Comparison of ENCODE assay signal across 1 cellular context in genomic region chr5:160399402-160400353, GRCh38.
TF ChIP-seq lines count a peak whose summit lies in the region.

Gene FAM200C, minus strand, starts transcription at chr5:160400054. Its CDS starts 4,564 bp downstream, at chr5:160395490.

TF ChIP-seq in GM12878, 131 proteins besides CTCF, POLR2A, EP300 and RAD21 (continued from another document):
- 0 out of 2 replicates have a peak, but pooled peaks have one; percentile 22 for TF ChIP-seq IRF4 (IDR thresholded peaks at IDR 0.05; ENCODE audit: low read depth, low read length)
- peak; percentile 62; the same call in 1 of the 2 replicates for TF ChIP-seq POLR2AphosphoS2 (IDR thresholded peaks at IDR 0.05; ENCODE audit: low read depth, low read length)
- TF ChIP-seq ZBTB40 (IDR thresholded peaks at IDR 0.05; ENCODE audit: borderline replicate concordance): 0 out of 2 replicates have a peak, but pooled peaks have one; percentile 14
- TF ChIP-seq TCF12 (IDR thresholded peaks at IDR 0.05; ENCODE audit: low read depth, low read length): peak; percentile 23; the same call in 1 of the 2 replicates
- TF ChIP-seq CEBPB (IDR thresholded peaks at IDR 0.05; ENCODE audit: borderline replicate concordance in 1 of 2, low read depth in 2 of 2, low read length in 2 of 2): no peak
- 0 out of 2 replicates have a peak, but pooled peaks have one; percentile 68 for TF ChIP-seq STAT1 (conservative IDR thresholded peaks at IDR 0.05)
- no peak for TF ChIP-seq NFIC (IDR thresholded peaks at IDR 0.05; ENCODE audit: low read depth, low read length)
- TF ChIP-seq, protein P1, sequence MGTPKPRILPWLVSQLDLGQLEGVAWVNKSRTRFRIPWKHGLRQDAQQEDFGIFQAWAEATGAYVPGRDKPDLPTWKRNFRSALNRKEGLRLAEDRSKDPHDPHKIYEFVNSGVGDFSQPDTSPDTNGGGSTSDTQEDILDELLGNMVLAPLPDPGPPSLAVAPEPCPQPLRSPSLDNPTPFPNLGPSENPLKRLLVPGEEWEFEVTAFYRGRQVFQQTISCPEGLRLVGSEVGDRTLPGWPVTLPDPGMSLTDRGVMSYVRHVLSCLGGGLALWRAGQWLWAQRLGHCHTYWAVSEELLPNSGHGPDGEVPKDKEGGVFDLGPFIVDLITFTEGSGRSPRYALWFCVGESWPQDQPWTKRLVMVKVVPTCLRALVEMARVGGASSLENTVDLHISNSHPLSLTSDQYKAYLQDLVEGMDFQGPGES (IDR thresholded peaks at IDR 0.05): 0 out of 2 replicates have a peak, but pooled peaks have one; percentile 32
- TF ChIP-seq HDGF (IDR thresholded peaks at IDR 0.05): no peak
- no peak for TF ChIP-seq SUPT20H (IDR thresholded peaks at IDR 0.05; ENCODE audit: borderline replicate concordance, control insufficient read depth, low read depth, low read length)
- TF ChIP-seq ZBTB11 (CRISPR knock-in tag; IDR thresholded peaks at IDR 0.05): no peak
- TF ChIP-seq SMAD5 (IDR thresholded peaks at IDR 0.05; ENCODE audit: low read depth): peak; percentile 75; the same call in 1 of the 2 replicates
- TF ChIP-seq IKZF2 (IDR thresholded peaks at IDR 0.05): peak; percentile 81 to 85
- TF ChIP-seq SIN3A (IDR thresholded peaks at IDR 0.05; ENCODE audit: low read depth, low read length): no peak
- TF ChIP-seq ZNF384 (IDR thresholded peaks at IDR 0.05; ENCODE audit: borderline replicate concordance, low read depth, low read length): peak; percentile 88
- TF ChIP-seq LARP7 (IDR thresholded peaks at IDR 0.05): no peak
- TF ChIP-seq IKZF1 (conservative IDR thresholded peaks at IDR 0.05): peak; percentile 96
- TF ChIP-seq NBN (IDR thresholded peaks at IDR 0.05): 0 out of 2 replicates have a peak, but pooled peaks have one; percentile 49
- TF ChIP-seq KDM1A (IDR thresholded peaks at IDR 0.05; ENCODE audit: borderline replicate concordance): no peak
- TF ChIP-seq DPF2 (IDR thresholded peaks at IDR 0.05): no peak
- peak; percentile 45; the same call in 1 of the 3 replicates for TF ChIP-seq POU2F2 (IDR thresholded peaks at IDR 0.05; ENCODE audit: borderline replicate concordance, low read depth, low read length)
- TF ChIP-seq, protein P2, sequence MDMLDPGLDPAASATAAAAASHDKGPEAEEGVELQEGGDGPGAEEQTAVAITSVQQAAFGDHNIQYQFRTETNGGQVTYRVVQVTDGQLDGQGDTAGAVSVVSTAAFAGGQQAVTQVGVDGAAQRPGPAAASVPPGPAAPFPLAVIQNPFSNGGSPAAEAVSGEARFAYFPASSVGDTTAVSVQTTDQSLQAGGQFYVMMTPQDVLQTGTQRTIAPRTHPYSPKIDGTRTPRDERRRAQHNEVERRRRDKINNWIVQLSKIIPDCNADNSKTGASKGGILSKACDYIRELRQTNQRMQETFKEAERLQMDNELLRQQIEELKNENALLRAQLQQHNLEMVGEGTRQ (IDR thresholded peaks at IDR 0.05; ENCODE audit: borderline replicate concordance, low read depth, low read length): no peak
